ENCODE assay signal across 15 cellular contexts in the genomic region with DNA sequence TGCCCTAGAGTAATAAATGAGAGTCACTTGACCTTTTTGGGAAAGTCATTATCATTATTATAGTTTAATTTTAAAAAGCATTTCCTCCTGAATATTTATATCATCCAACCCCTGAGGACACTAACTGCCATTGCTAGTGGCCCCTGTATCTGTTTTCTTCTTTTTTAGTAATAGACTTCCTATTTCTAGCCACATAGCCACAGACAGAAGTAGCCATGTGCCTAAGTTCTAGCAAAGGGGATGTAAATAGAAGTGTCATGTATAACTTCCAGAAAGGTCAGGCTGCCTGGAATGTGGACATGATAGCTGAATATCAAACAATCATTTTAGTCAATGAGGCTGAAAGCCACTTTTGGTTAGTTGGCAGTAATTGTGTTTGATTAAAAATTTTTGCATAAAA.
"Had no signal": no experiment of that assay in that cellular context is flagged by ENCODE, and none has a peak within 500 bp of the region (broad histone marks: within the 10 kb centered on the region; RNA-seq: fewer than 3 reads in every experiment).

No MANE protein-coding gene starts in this region.

- H3K4me1 ChIP-seq: gastroesophageal sphincter, neural progenitor cell had no signal

- ATAC-seq: activated CD4-positive, alpha-beta T cell treated with anti-CD3 and anti-CD28 coated beads for 36 hours; activated T-cell treated with anti-CD3 and anti-CD28 coated beads, Interleukin-2, amount 50 U/mL, for 4 hours; gastroesophageal sphincter; sciatic nerve; stimulated activated naive CD8-positive, alpha-beta T cell treated with anti-CD3 and anti-CD28 coated beads, Interleukin-15, amount 100 ng/mL, for 72 hours had no signal

- H3K4me3 ChIP-seq: cardiac muscle cell, dorsolateral prefrontal cortex, gastroesophageal sphincter, left ventricle myocardium inferior, neural progenitor cell, ovary had no signal

- H3K27ac ChIP-seq: cardiac muscle cell, dorsolateral prefrontal cortex, gastroesophageal sphincter, left ventricle myocardium inferior, neural progenitor cell, ovary, WERI-Rb-1 had no signal

- H3K27me3 ChIP-seq: cardiac muscle cell, gastroesophageal sphincter, neural progenitor cell, ovary had no signal

- H3K36me3 ChIP-seq: cardiac muscle cell, gastroesophageal sphincter, left ventricle myocardium inferior, neural progenitor cell, ovary, WERI-Rb-1 had no signal

- DNase-seq: activated CD4-positive, alpha-beta memory T cell treated with anti-CD3 and anti-CD28 coated beads, Interleukin-2, amount 10 ng/mL, durations not matched to agents 7 days and 5 days; activated CD4-positive, alpha-beta T cell treated with anti-CD3 and anti-CD28 coated beads for 36 hours; activated effector memory CD4-positive, alpha-beta T cell treated with Interleukin-2 at 50 U/mL for 16 hours; activated T-cell treated with anti-CD3 and anti-CD28 coated beads, Interleukin-2, amount 50 U/mL, for 4 hours; dorsolateral prefrontal cortex; left ventricle myocardium inferior; naive B cell; ovary; stimulated activated naive CD8-positive, alpha-beta T cell treated with anti-CD3 and anti-CD28 coated beads, Interleukin-15, amount 100 ng/mL, for 72 hours; T-helper 9 cell; WERI-Rb-1 had no signal

- H3K9me3 ChIP-seq: gastroesophageal sphincter, left ventricle myocardium inferior, ovary had no signal
